ENCODE assay signal across 10 cellular contexts in genomic region chr10:30056767-30057355, GRCh38. TPM values are rescaled to one million over a fixed set of nuclear protein-coding genes. Genes with fewer than 3 reads are reported as not detected.
A peak's percentile ranks its signal among the peaks of the same experiment; 100 is the strongest.
DNase-seq lines count a peak whose midpoint lies in the region; ATAC-seq, FAIRE-seq and TF ChIP-seq lines count a peak whose summit lies in the region.
"Had no signal": no experiment of that assay in that cellular context is flagged by ENCODE, and none has a peak within 500 bp of the region (broad histone marks: within the 10 kb centered on the region; RNA-seq: fewer than 3 reads in every experiment).

No MANE protein-coding gene starts in this region.

- peaks cover 68% of the 10 kb centered on the region for H3K27me3 Mint-ChIP-seq in T-helper 17 cell

- dilution Hi-C loops in endothelial cell of umbilical vein (cut with MboI; ENCODE audit: extremely low pct_ligation_motif_present, low sequenced_read_pairs) = no loop called here

- H3K79me2 ChIP-seq in endothelial cell of umbilical vein (ENCODE audit: control insufficient read depth, insufficient read depth, low read length) (peaks cover 18% of the 10 kb centered on the region), osteoblast (ENCODE audit: insufficient read depth, low read length) (peaks cover 74% of the 10 kb centered on the region)

- H3K36me3 ChIP-seq in A673 (ENCODE audit: insufficient read depth, low read length, poor library complexity, severe bottlenecking) (peaks cover 6% of the 10 kb centered on the region), endothelial cell of umbilical vein (ENCODE audit: control insufficient read depth in 2 of 2, extremely low read depth in 1 of 2, insufficient read depth in 2 of 2, low read length in 2 of 2) (peaks cover 0 to 4% of the 10 kb centered on the region in 2 experiments), osteoblast (ENCODE audit: insufficient read depth, low read length) (no peaks in the 10 kb centered on the region), spleen (no peaks in the 10 kb centered on the region)
- H3K36me3 ChIP-seq: BLaER1 had no signal

- H3K4me1 ChIP-seq in A673 (ENCODE audit: insufficient read depth, low read length, poor library complexity, severe bottlenecking) (peaks cover 57% of the 10 kb centered on the region), endothelial cell of umbilical vein (ENCODE audit: control insufficient read depth, extremely low read depth, insufficient read depth, low read length) (peaks cover 46% of the 10 kb centered on the region), osteoblast (ENCODE audit: insufficient read depth, low read length) (peaks cover 57% of the 10 kb centered on the region), spleen (peaks cover 3 to 24% (median 14%) of the 10 kb centered on the region in 6 donors)

- H3K9me3 ChIP-seq in A673 (ENCODE audit: low read depth, low read length, poor library complexity, severe bottlenecking) (no peaks in the 10 kb centered on the region), endothelial cell of umbilical vein (replicated peaks; ENCODE audit: control insufficient read depth, insufficient read depth, low read length) (no peaks in the 10 kb centered on the region), osteoblast (ENCODE audit: low read depth, low read length) (no peaks in the 10 kb centered on the region), spleen (no peaks in the 10 kb centered on the region), T-helper 17 cell (ENCODE audit: control insufficient read depth, low read length, poor library complexity, severe bottlenecking) (no peaks in the 10 kb centered on the region)
- H3K9me3 ChIP-seq: BLaER1 had no signal

- peaks cover 6% of the 10 kb centered on the region for H3K4me1 Mint-ChIP-seq in T-helper 17 cell

- peak overlapping the region; percentile 79 for H3K4me3 ChIP-seq in A673 (ENCODE audit: low read depth, low read length, poor library complexity, severe bottlenecking)
- peak overlapping the region in 2 of 3 experiments; percentile 62 to 68 for H3K4me3 ChIP-seq in endothelial cell of umbilical vein (replicated peaks in 1 of 3; ENCODE audit: insufficient read depth in 1 of 3, low read depth in 1 of 3, low read length in 3 of 3)
- peak overlapping the region; percentile 81 for H3K4me3 ChIP-seq in osteoblast (ENCODE audit: insufficient read depth, low read length)
- no peak overlapping the region for H3K4me3 ChIP-seq in spleen
- H3K4me3 ChIP-seq: BLaER1 had no signal

- no peak overlapping the region for H2AFZ ChIP-seq in endothelial cell of umbilical vein (ENCODE audit: low read depth, low read length)
- H2AFZ ChIP-seq in osteoblast (ENCODE audit: low read length) = no peak overlapping the region

- H3K36me3 Mint-ChIP-seq in T-helper 17 cell (ENCODE audit: low read depth) = peaks cover 7% of the 10 kb centered on the region

- WGBS in spleen, 5 donors = 76 to 88% (median 81%) methylated on average over 4 of the region's 4 CpGs

- H3K27me3 ChIP-seq in A673 (replicated peaks; ENCODE audit: insufficient read depth, low read depth, low read length, poor library complexity) (no peaks in the 10 kb centered on the region), endothelial cell of umbilical vein (ENCODE audit: control insufficient read depth in 2 of 2, insufficient read depth in 2 of 2, low read length in 2 of 2) (no peaks in the 10 kb centered on the region), osteoblast (ENCODE audit: insufficient read depth, low read length) (no peaks in the 10 kb centered on the region), spleen (replicated peaks in 1 of 7) (peaks cover 0 to 76% (median 39%) of the 10 kb centered on the region in 7 donors)

- TF ChIP-seq CTCF in A673 (conservative IDR thresholded peaks at IDR 0.05; ENCODE audit: low read depth, low read length) (no peak), endothelial cell of umbilical vein (IDR thresholded peaks at IDR 0.05; ENCODE audit: extremely low read depth in 1 of 2, insufficient read depth in 1 of 2, low read depth in 1 of 2, low read length in 2 of 2) (no peak), osteoblast (IDR thresholded peaks at IDR 0.05; ENCODE audit: extremely low read depth, low read depth, low read length) (no peak), spleen (IDR thresholded peaks at IDR 0.05 in 8 of 11, conservative IDR thresholded peaks at IDR 0.05 in 3 of 11) (no peak)

- ATAC-seq in T-helper 17 cell = no peak

- FAIRE-seq in endothelial cell of umbilical vein (lab: Jason Lieb, UNC) = no peak

- H3K4me3 Mint-ChIP-seq in T-helper 17 cell = no peak overlapping the region

- H3K9me1 ChIP-seq in endothelial cell of umbilical vein (replicated peaks; ENCODE audit: control insufficient read depth, extremely low read depth, insufficient read depth, low read length) = no peaks in the 10 kb centered on the region

- H4K20me1 ChIP-seq in endothelial cell of umbilical vein (replicated peaks; ENCODE audit: control insufficient read depth, extremely low read depth, insufficient read depth, low read length) (no peaks in the 10 kb centered on the region), osteoblast (ENCODE audit: insufficient read depth, low read length) (peaks cover 13% of the 10 kb centered on the region)
- H4K20me1 ChIP-seq: BLaER1 had no signal

- POLR2A ChIA-PET in A673 (lab: Charles Lee; ENCODE audit: low non-redundant PET) (no interaction called here), endothelial cell of umbilical vein (lab: Charles Lee) (interaction anchor here (1.9 to 2.0 kb wide), 2 partner anchors 7 to 15 kb away, joined by 5 read pairs; no protein-coding TSS in a partner anchor)

- no peak overlapping the region for H3K27ac Mint-ChIP-seq in T-helper 17 cell

- DNase-seq in A673 (ENCODE audit: low spot score) (no peak), LoVo (ENCODE audit: low spot score) (peak; percentile 9), endothelial cell of umbilical vein (ENCODE audit: low read depth, low spot score) (peak; percentile 68), osteoblast (ENCODE audit: insufficient read length, low spot score, missing footprints) (no peak), substantia nigra (lab: John Stamatoyannopoulos, UW) (no peak), spleen (no peak), T-helper 17 cell (no peak), glomerular visceral epithelial cell (ENCODE audit: extremely low spot score) (no peak)
- DNase-seq: NCI-H345 had no signal

- peak overlapping the region; percentile 92 for H3K4me2 ChIP-seq in endothelial cell of umbilical vein (ENCODE audit: insufficient read depth, low read length)
- peak overlapping the region; percentile 81 for H3K4me2 ChIP-seq in osteoblast (ENCODE audit: insufficient read depth, low read length)
- H3K4me2 ChIP-seq: BLaER1 had no signal

- TF ChIP-seq POLR2A in endothelial cell of umbilical vein (IDR thresholded peaks at IDR 0.05; ENCODE audit: low read depth, low read length) = no peak
- TF ChIP-seq POLR2A in spleen (IDR thresholded peaks at IDR 0.05) = no peak

- H3K9ac ChIP-seq in endothelial cell of umbilical vein (replicated peaks; ENCODE audit: extremely low read depth, insufficient read depth, low read length) = peak overlapping the region; percentile 90
- H3K9ac ChIP-seq: BLaER1 had no signal

- no TSS peak for BruUV-seq in A673 (replicated peaks; lab: Mats Ljungman, UMichigan)
- BruUV-seq in endothelial cell of umbilical vein (replicated peaks; lab: Mats Ljungman, UMichigan) = no TSS peak

- H3K27ac ChIP-seq in A673 (ENCODE audit: low read depth, low read length, poor library complexity, severe bottlenecking) (peak overlapping the region; percentile 83), endothelial cell of umbilical vein (ENCODE audit: insufficient read depth, low read depth, low read length) (peak overlapping the region; percentile 56), osteoblast (ENCODE audit: low read depth, low read length) (peak overlapping the region; percentile 64), substantia nigra (ENCODE audit: low read depth, low read length, poor library complexity, severe bottlenecking) (no peak overlapping the region), spleen (peak overlapping the region in 1 of 8 donors; percentile 25)
- H3K27ac ChIP-seq: BLaER1 had no signal

- intact Hi-C loops in A673 (cut with micrococcal nuclease; ENCODE audit: unreplicated experiment) (no loop called here), endothelial cell of umbilical vein (cut with micrococcal nuclease) (loop anchor here (1.0 to 2.0 kb wide), 3 partner anchors 29 to 129 kb away; no protein-coding TSS in a partner anchor), spleen (cut with DNase I; ENCODE audit: low total_unique reads) (no loop called here)

- CTCF ChIA-PET in A673 (lab: Charles Lee) (interaction anchor here (0.7 kb wide), 1 partner anchor 38 kb away, joined by 5 read pairs; no protein-coding TSS in a partner anchor), endothelial cell of umbilical vein (lab: Charles Lee) (interaction anchor here (0.7 to 3.0 kb wide), 6 partner anchors 8 to 184 kb away, joined by 3 to 22 read pairs (median 6); no protein-coding TSS in a partner anchor)

TF ChIP-seq in endothelial cell of umbilical vein, 7 proteins besides CTCF, POLR2A, EP300 and RAD21:
- TF ChIP-seq POLR2AphosphoS5 (IDR thresholded peaks at IDR 0.05; ENCODE audit: insufficient read depth, low read depth, low read length) (no peak), FOS (IDR thresholded peaks at IDR 0.05; ENCODE audit: borderline replicate concordance, insufficient read depth, low read length) (no peak), MYC (IDR thresholded peaks at IDR 0.05; ENCODE audit: low read depth, low read length) (no peak), JUN (IDR thresholded peaks at IDR 0.05; ENCODE audit: borderline replicate concordance, insufficient read depth, insufficient read length, low read depth) (no peak), GATA2 (IDR thresholded peaks at IDR 0.05; ENCODE audit: insufficient read depth, insufficient read length, low read depth, low read length) (no peak), EZH2 (IDR thresholded peaks at IDR 0.05; ENCODE audit: borderline replicate concordance, low read depth, low read length, severe bottlenecking) (no peak)
- TF ChIP-seq, protein P1, sequence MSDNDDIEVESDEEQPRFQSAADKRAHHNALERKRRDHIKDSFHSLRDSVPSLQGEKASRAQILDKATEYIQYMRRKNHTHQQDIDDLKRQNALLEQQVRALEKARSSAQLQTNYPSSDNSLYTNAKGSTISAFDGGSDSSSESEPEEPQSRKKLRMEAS (IDR thresholded peaks at IDR 0.05; ENCODE audit: insufficient read depth, insufficient read length) = no peak

RNA-seq across cellular contexts. Expression of gene JCAD, which starts 2.5 kb away (rescaled TPM):
- total RNA-seq in A673 (2021) (62.0 and 65.8 TPM in 2 replicates), endothelial cell of umbilical vein (76.3 and 79.7 TPM in 2 replicates), osteoblast (47.0 and 52.7 TPM in 2 replicates), spleen (1 to 10 TPM; 1.2 to 5.2 (median 2.2) TPM), T-helper 17 cell (under 1 TPM in 1 of 2 donors, not detected in 1; 0.23 TPM)
- polyA plus RNA-seq in endothelial cell of umbilical vein (17.5 and 19.3 TPM in 2 replicates), spleen (under 1 TPM; 0.26 to 0.83 (median 0.64) TPM)
- 23.1 and 29.1 TPM in 2 replicates for polyA plus RNA-seq in endothelial cell of umbilical vein (2011; cell fraction: cytosol; rRNA removed)
- 23.5 and 24.5 TPM in 2 replicates for polyA plus RNA-seq in endothelial cell of umbilical vein (2011; cell fraction: nucleus; rRNA removed)
- polyA plus RNA-seq in endothelial cell of umbilical vein (2012) = 28.1 and 35.3 TPM in 2 replicates
- 50.6 and 50.9 TPM in 2 replicates for polyA minus RNA-seq in endothelial cell of umbilical vein
- polyA minus RNA-seq in endothelial cell of umbilical vein (2011; cell fraction: cytosol; rRNA and poly(A)+ RNA removed) = not detected
- polyA minus RNA-seq in endothelial cell of umbilical vein (2011; cell fraction: nucleus; rRNA and poly(A)+ RNA removed) = 24.4 and 27.1 TPM in 2 replicates

Comparison
In these comparisons a context has a peak if more than half of its experiments do, and no peak if none do; other contexts are left out.
1. DNase-seq: peak in LoVo (single experiment) and endothelial cell of umbilical vein (single experiment); none in A673 (single experiment), osteoblast (single experiment), substantia nigra (0 of 49), spleen (single experiment), T-helper 17 cell (0 of 3) and glomerular visceral epithelial cell (single experiment).
2. H3K4me3 ChIP-seq: peak in A673 (single experiment), endothelial cell of umbilical vein (2 of 3) and osteoblast (single experiment); none in spleen (0 of 8).